Comparison of ENCODE assay signal across 5 cellular contexts in the genomic region with DNA sequence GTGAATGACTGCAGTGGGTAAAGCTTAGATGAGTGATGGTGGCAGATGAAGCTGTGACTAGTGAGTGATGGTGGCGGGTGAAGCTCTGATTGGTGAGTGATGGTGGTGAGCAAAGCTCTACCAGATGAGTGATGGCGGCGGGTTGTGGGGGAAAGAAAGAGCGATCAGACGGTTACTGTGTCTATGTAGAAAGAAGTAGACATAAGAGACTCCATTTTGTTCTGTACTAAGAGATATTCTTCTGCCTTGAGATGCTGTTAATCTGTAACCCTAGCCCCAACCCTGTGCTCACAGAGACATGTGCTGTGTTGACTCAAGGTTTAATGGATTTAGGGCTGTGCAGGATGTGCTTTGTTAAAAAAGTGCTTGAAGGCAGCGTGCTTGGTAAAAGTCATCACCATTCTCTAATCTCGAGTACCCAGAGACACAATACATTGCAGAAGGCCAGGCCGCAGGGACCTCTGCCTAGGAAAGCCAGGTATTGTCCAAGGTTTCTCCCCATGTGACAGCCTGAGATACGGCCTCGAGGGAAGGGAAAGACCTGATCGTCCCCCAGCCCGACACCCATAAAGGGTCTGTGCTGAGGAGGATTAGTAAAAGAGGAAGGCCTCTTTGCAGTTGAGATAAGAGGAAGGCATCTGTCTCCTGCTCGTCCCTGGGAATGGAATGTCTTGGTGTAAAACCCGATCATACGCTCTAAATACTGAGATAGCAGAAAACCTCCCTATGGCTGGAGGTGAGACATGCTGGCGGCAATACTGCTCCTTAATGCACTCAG. TPM values are rescaled to one million over a fixed set of nuclear protein-coding genes. Genes with fewer than 3 reads are reported as not detected.
"Had no signal": no experiment of that assay in that cellular context is flagged by ENCODE, and none has a peak within 500 bp of the region (broad histone marks: within the 10 kb centered on the region; RNA-seq: fewer than 3 reads in every experiment).

No MANE protein-coding gene starts in this region.

RNA-seq across cellular contexts. Expression of a gene that starts 8.4 kb away (rescaled TPM):
- total RNA-seq: fibroblast of villous mesenchyme; naive thymus-derived CD8-positive, alpha-beta T cell; temporal lobe had no signal
- polyA plus RNA-seq: keratinocyte; naive thymus-derived CD8-positive, alpha-beta T cell; neural cell had no signal
